In the genomic region with DNA sequence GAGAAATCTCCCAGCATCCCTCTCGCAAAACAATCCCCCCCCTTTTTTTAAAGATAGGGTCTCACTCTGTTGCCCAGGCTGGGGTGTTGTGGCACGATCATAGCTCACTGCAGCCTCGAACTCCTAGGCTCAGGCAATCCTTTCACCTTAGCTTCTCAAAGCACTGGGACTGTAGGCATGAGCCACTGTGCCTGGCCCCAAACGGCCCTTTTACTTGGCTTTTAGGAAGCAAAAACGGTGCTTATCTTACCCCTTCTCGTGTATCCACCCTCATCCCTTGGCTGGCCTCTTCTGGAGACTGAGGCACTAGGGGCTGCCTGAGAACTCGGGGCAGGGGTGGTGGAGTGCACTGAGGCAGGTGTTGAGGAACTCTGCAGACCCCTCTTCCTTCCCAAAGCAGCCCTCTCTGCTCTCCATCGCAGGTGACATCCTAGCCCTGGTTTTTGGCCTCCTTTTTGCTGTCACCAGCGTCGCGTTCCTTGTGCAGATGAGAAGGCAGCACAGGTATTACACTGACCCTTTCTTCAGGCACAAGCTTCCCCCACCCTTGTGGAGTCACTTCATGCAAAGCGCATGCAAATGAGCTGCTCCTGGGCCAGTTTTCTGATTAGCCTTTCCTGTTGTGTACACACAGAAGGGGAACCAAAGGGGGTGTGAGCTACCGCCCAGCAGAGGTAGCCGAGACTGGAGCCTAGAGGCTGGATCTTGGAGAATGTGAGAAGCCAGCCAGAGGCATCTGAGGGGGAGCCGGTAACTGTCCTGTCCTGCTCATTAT, we compare ENCODE assay signal across 12 cellular contexts. TPM values are rescaled to one million over a fixed set of nuclear protein-coding genes. Genes with fewer than 3 reads are reported as not detected.
DNase-seq lines count a peak whose midpoint lies in the region; ATAC-seq, FAIRE-seq and TF ChIP-seq lines count a peak whose summit lies in the region.
"Had no signal": no experiment of that assay in that cellular context is flagged by ENCODE, and none has a peak within 500 bp of the region (broad histone marks: within the 10 kb centered on the region; RNA-seq: fewer than 3 reads in every experiment).

No MANE protein-coding gene starts in this region.

- H3K9me3 ChIP-seq in K562 (replicated peaks; ENCODE audit: control insufficient read depth, insufficient read depth, low read depth, low read length): no peaks in the 10 kb centered on the region
- no peaks in the 10 kb centered on the region for H3K9me3 ChIP-seq in ovary

- no peak overlapping the region for H3K4me2 ChIP-seq in K562 (ENCODE audit: insufficient read depth, low read length)

- H3K27me3 ChIP-seq in K562 (ENCODE audit: control insufficient read depth in 2 of 2, insufficient read depth in 2 of 2, low read length in 2 of 2) (no peaks in the 10 kb centered on the region), ovary (no peaks in the 10 kb centered on the region)

- intact Hi-C loops in K562 (cut with micrococcal nuclease): no loop called here
- intact Hi-C loops in posterior vena cava (cut with DNase I): no loop called here
- intact Hi-C loops in ovary (cut with DNase I): no loop called here

- H3K36me3 ChIP-seq in K562 (ENCODE audit: control insufficient read depth, insufficient read depth, low read length) (peaks cover 7% of the 10 kb centered on the region; the same call in 2 of the 3 replicates), ovary (no peaks in the 10 kb centered on the region)

- CTCF ChIA-PET in K562 (lab: Yijun Ruan, JAX; ENCODE audit: low intra/inter-chr PET ratio): no interaction called here

- ATAC-seq in GM18520 (IDR thresholded peaks at IDR 0.05; ENCODE audit: unreplicated experiment) (peak; percentile 75), HG03280 (IDR thresholded peaks at IDR 0.05; ENCODE audit: unreplicated experiment) (peak; percentile 47), K562 (peak; percentile 88)
- ATAC-seq: stimulated activated effector memory CD8-positive, alpha-beta T cell treated with anti-CD3 and anti-CD28 coated beads, Interleukin-12 subunit alpha, Interleukin-12 subunit beta, amount 100 ng/mL, for 72 hours had no signal

- no TSS peak for BruUV-seq in K562 (replicated peaks; lab: Mats Ljungman, UMichigan)

- H3K4me3 ChIP-seq in K562 (no peak overlapping the region), ovary (no peak overlapping the region)

- WGBS in K562 (ENCODE audit: insufficient coverage, low coverage, missing lambda C conversion rate): 30% methylated on average over 13 of the region's 15 CpGs
- 25 to 34% (median 28%) methylated on average over 15 of the region's 15 CpGs for WGBS in ovary, 3 donors

- H3K9me1 ChIP-seq in K562 (ENCODE audit: control insufficient read depth, insufficient read depth, low read length): no peaks in the 10 kb centered on the region

- H3K27ac ChIP-seq in K562 (ENCODE audit: extremely low read depth, low read depth, low read length) (no peak overlapping the region), ovary (no peak overlapping the region)

- peak overlapping the region in 1 of 2 experiments; percentile 37; a peak in 1 of 4 replicates for H3K9ac ChIP-seq in K562 (ENCODE audit: insufficient read depth in 1 of 2, low read depth in 2 of 2, low read length in 2 of 2)

- peak in 1 of 4 experiments; percentile 33 for DNase-seq in K562 (ENCODE audit: extremely low read depth in 1 of 4, low spot score in 3 of 4)
- DNase-seq in posterior vena cava (ENCODE audit: low spot score): peak; percentile 59
- DNase-seq in effector CD8-positive, alpha-beta T cell (lab: John Stamatoyannopoulos, UW): no peak
- no peak for DNase-seq in NCI-H226
- no peak for DNase-seq in ovary
- DNase-seq in SHP77 treated with DMSO at 0.1 percent for 48 hours (lab: John Stamatoyannopoulos, UW): no peak
- DNase-seq: activated gamma-delta T cell, DMS153 had no signal

- peak; percentile 61 for FAIRE-seq in K562 (lab: Jason Lieb, UNC)
- FAIRE-seq: TTC549 had no signal

- no peak for TF ChIP-seq POLR2A in K562 (conservative IDR thresholded peaks at IDR 0.05)
- TF ChIP-seq POLR2A in ovary (IDR thresholded peaks at IDR 0.05): no peak

- no peaks in the 10 kb centered on the region for H4K20me1 ChIP-seq in K562 (replicated peaks; ENCODE audit: control insufficient read depth, insufficient read depth, low read length)

- in situ Hi-C loops in K562 (cut with MboI): no loop called here

- H3K79me2 ChIP-seq in K562 (ENCODE audit: control insufficient read depth, insufficient read depth, low read length): no peaks in the 10 kb centered on the region

- no peak for TF ChIP-seq CTCF in K562 (IDR thresholded peaks at IDR 0.05 in 2 of 3, conservative IDR thresholded peaks at IDR 0.05 in 1 of 3; ENCODE audit: insufficient read depth in 2 of 3, low read depth in 1 of 3, low read length in 3 of 3)
- TF ChIP-seq CTCF in ovary (IDR thresholded peaks at IDR 0.05): no peak

- no peak for TF ChIP-seq RAD21 in K562 (CRISPR knock-in tag; conservative IDR thresholded peaks at IDR 0.05 in 1 of 2, IDR thresholded peaks at IDR 0.05 in 1 of 2)

- H3K4me1 ChIP-seq in K562 (replicated peaks in 1 of 2; ENCODE audit: control insufficient read depth in 2 of 2, insufficient read depth in 2 of 2, low read length in 2 of 2) (peaks cover 4 to 9% of the 10 kb centered on the region in 2 experiments; a peak in 4 of 5 replicates), ovary (ENCODE audit: insufficient read depth) (peaks cover 10% of the 10 kb centered on the region)

- TF ChIP-seq EP300 in K562 (IDR thresholded peaks at IDR 0.05; ENCODE audit: low read length) (no peak), ovary (IDR thresholded peaks at IDR 0.05) (no peak)

- H2AFZ ChIP-seq in K562 (ENCODE audit: low read depth, low read length): no peak overlapping the region

- POLR2A ChIA-PET in K562 (lab: Yijun Ruan, JAX): interaction anchor here (0.6 to 1.9 kb wide), 7 partner anchors 9 to 171 kb away, joined by 3 to 6 read pairs (median 3); a partner anchor contains a TSS

RNA-seq across cellular contexts. Expression of a gene that starts 6.8 kb away (rescaled TPM):
- 3.0 and 11.1 TPM in 2 replicates for total RNA-seq in K562 (2011; cell fraction: chromatin; rRNA removed; ENCODE audit: low replicate concordance)
- 11.6 and 14.5 TPM in 2 replicates for total RNA-seq in K562 (2011; cell fraction: nucleolus; rRNA removed)
- total RNA-seq in K562 (2011; cell fraction: nucleoplasm; rRNA removed): 8.3 and 12.4 TPM in 2 replicates
- total RNA-seq in K562 (2014; rRNA removed) (0.36 and 0.45 TPM in 2 replicates), K562 (2014; rRNA removed; fragmentation: Illumina TruSeq; extraction: Trizol) (not detected in 2 replicates), K562 (2015; rRNA removed; fragmentation: Illumina TruSeq; extraction: Trizol) (not detected in 2 replicates), K562 (2021) (0.63 and 0.73 TPM in 2 replicates), posterior vena cava (1 to 10 TPM in 1 of 2 donors, not detected in 1; 1.2 TPM), ovary (10 to 100 TPM in 1 of 7 donors, 1 to 10 TPM in 4, under 1 TPM in 1, not detected in 1; 0.37 to 19.5 (median 1.4) TPM)
- polyA plus RNA-seq in K562 (2011; rRNA removed) (10.6 and 13.0 TPM in 2 replicates), K562 (2014; fragmentation: Illumina TruSeq; extraction: Trizol) (0.15 and 0.24 TPM in 2 replicates), K562 (2014; fragmentation: Nextera tagmentation; extraction: Ambion mirVana) (not detected), K562 (2014; rRNA removed) (0.60 TPM in 1 of 2 replicates, not detected in the other), ovary (under 1 TPM; 0.38 to 0.42 TPM)
- 9.3 and 13.2 TPM in 2 replicates for polyA plus RNA-seq in K562 (2011; cell fraction: cytosol; rRNA removed)
- polyA plus RNA-seq in K562 (2011; cell fraction: nucleus; rRNA removed): 9.5 and 15.2 TPM in 2 replicates
- polyA plus RNA-seq in K562 (2012): 2.4 and 2.7 TPM in 2 replicates
- 1.4 and 1.5 TPM in 2 replicates for polyA minus RNA-seq in K562 (2011; rRNA and poly(A)+ RNA removed)
- 3.1 and 4.2 TPM in 2 replicates for polyA minus RNA-seq in K562 (2011; cell fraction: cytosol; rRNA and poly(A)+ RNA removed)
- polyA minus RNA-seq in K562 (2011; cell fraction: nucleus; rRNA and poly(A)+ RNA removed): 0.78 and 1.2 TPM in 2 replicates

RNA-seq across cellular contexts. Expression of a gene that starts 9.2 kb away (rescaled TPM):
- total RNA-seq in K562 (2011; cell fraction: chromatin; rRNA removed; ENCODE audit: low replicate concordance): 40.2 and 54.0 TPM in 2 replicates
- 25.3 and 29.3 TPM in 2 replicates for total RNA-seq in K562 (2011; cell fraction: nucleolus; rRNA removed)
- total RNA-seq in K562 (2011; cell fraction: nucleoplasm; rRNA removed): 34.5 and 39.0 TPM in 2 replicates
- 4.5 TPM in 2 replicates for total RNA-seq in K562 (2014; rRNA removed)
- 1.7 and 1.8 TPM in 2 replicates for total RNA-seq in K562 (2014; rRNA removed; fragmentation: Illumina TruSeq; extraction: Trizol)
- total RNA-seq in K562 (2015; rRNA removed; fragmentation: Illumina TruSeq; extraction: Trizol): 2.9 and 3.3 TPM in 2 replicates
- 6.9 and 9.1 TPM in 2 replicates for total RNA-seq in K562 (2021)
- 4.6 and 7.9 TPM in 2 replicates for polyA plus RNA-seq in K562 (2011; rRNA removed)
- polyA plus RNA-seq in K562 (2011; cell fraction: cytosol; rRNA removed): 1.1 and 2.0 TPM in 2 replicates
- 63.3 and 81.9 TPM in 2 replicates for polyA plus RNA-seq in K562 (2011; cell fraction: nucleus; rRNA removed)
- polyA plus RNA-seq in K562 (2012): 7.8 and 11.9 TPM in 2 replicates
- 4.9 and 5.2 TPM in 2 replicates for polyA plus RNA-seq in K562 (2014; fragmentation: Illumina TruSeq; extraction: Trizol)
- under 1 TPM; 0.28 to 0.56 TPM for polyA plus RNA-seq in K562 (2014; fragmentation: Nextera tagmentation; extraction: Ambion mirVana)
- polyA plus RNA-seq in K562 (2014; rRNA removed): 9.8 and 16.1 TPM in 2 replicates
- polyA minus RNA-seq in K562 (2011; rRNA and poly(A)+ RNA removed): 0.91 and 1.3 TPM in 2 replicates
- 2.1 and 5.4 TPM in 2 replicates for polyA minus RNA-seq in K562 (2011; cell fraction: cytosol; rRNA and poly(A)+ RNA removed)
- 5.0 and 5.3 TPM in 2 replicates for polyA minus RNA-seq in K562 (2011; cell fraction: nucleus; rRNA and poly(A)+ RNA removed)
- total RNA-seq in posterior vena cava: 1,000 to 10,000 TPM; 2,096 to 3,529 TPM
- 100 to 1,000 TPM; 179 to 853 (median 309) TPM for total RNA-seq in ovary
- 100 to 1,000 TPM; 526 to 716 TPM for polyA plus RNA-seq in ovary

RNA-seq across cellular contexts. Expression of a gene that starts 15.5 kb away (rescaled TPM):
- total RNA-seq in K562 (2011; cell fraction: chromatin; rRNA removed; ENCODE audit: low replicate concordance): 35.7 and 63.9 TPM in 2 replicates
- total RNA-seq in K562 (2011; cell fraction: nucleolus; rRNA removed): 41.4 and 45.8 TPM in 2 replicates
- total RNA-seq in K562 (2011; cell fraction: nucleoplasm; rRNA removed): 37.0 and 37.6 TPM in 2 replicates
- total RNA-seq in K562 (2014; rRNA removed) (7.6 and 7.7 TPM in 2 replicates), K562 (2014; rRNA removed; fragmentation: Illumina TruSeq; extraction: Trizol) (10.0 and 12.0 TPM in 2 replicates), K562 (2015; rRNA removed; fragmentation: Illumina TruSeq; extraction: Trizol) (12.7 and 12.9 TPM in 2 replicates), K562 (2021) (15.1 and 16.1 TPM in 2 replicates), posterior vena cava (under 1 TPM; 0.29 to 0.46 TPM), ovary (1 to 10 TPM in 2 of 7 donors, under 1 TPM in 5; 0.17 to 1.4 (median 0.58) TPM)
- polyA plus RNA-seq in K562 (2011; rRNA removed) (20.7 and 20.8 TPM in 2 replicates), K562 (2014; fragmentation: Illumina TruSeq; extraction: Trizol) (19.6 and 21.7 TPM in 2 replicates), K562 (2014; fragmentation: Nextera tagmentation; extraction: Ambion mirVana) (1 to 10 TPM; 2.8 to 5.5 TPM), K562 (2014; rRNA removed) (17.2 and 21.7 TPM in 2 replicates), ovary (under 1 TPM; 0.17 to 0.52 TPM)
- polyA plus RNA-seq in K562 (2011; cell fraction: cytosol; rRNA removed): 16.1 and 21.4 TPM in 2 replicates
- 50.2 and 64.3 TPM in 2 replicates for polyA plus RNA-seq in K562 (2011; cell fraction: nucleus; rRNA removed)
- polyA plus RNA-seq in K562 (2012): 9.6 and 15.8 TPM in 2 replicates
- 11.9 and 12.1 TPM in 2 replicates for polyA minus RNA-seq in K562 (2011; rRNA and poly(A)+ RNA removed)
- polyA minus RNA-seq in K562 (2011; cell fraction: cytosol; rRNA and poly(A)+ RNA removed): 10.7 and 12.1 TPM in 2 replicates
- 16.8 and 19.7 TPM in 2 replicates for polyA minus RNA-seq in K562 (2011; cell fraction: nucleus; rRNA and poly(A)+ RNA removed)

RNA-seq across cellular contexts. Expression of a gene that starts 22.4 kb away (rescaled TPM):
- 5.7 and 12.2 TPM in 2 replicates for total RNA-seq in K562 (2011; cell fraction: chromatin; rRNA removed; ENCODE audit: low replicate concordance)
- 13.5 and 13.7 TPM in 2 replicates for total RNA-seq in K562 (2011; cell fraction: nucleolus; rRNA removed)
- total RNA-seq in K562 (2011; cell fraction: nucleoplasm; rRNA removed): 9.7 and 11.8 TPM in 2 replicates
- 8.1 and 10.8 TPM in 2 replicates for total RNA-seq in K562 (2014; rRNA removed)
- total RNA-seq in K562 (2014; rRNA removed; fragmentation: Illumina TruSeq; extraction: Trizol): 3.5 and 4.2 TPM in 2 replicates
- 6.0 and 6.1 TPM in 2 replicates for total RNA-seq in K562 (2015; rRNA removed; fragmentation: Illumina TruSeq; extraction: Trizol)
- total RNA-seq in K562 (2021): 7.0 and 9.7 TPM in 2 replicates
- 6.6 and 7.7 TPM in 2 replicates for polyA plus RNA-seq in K562 (2011; rRNA removed)
- 7.4 and 13.4 TPM in 2 replicates for polyA plus RNA-seq in K562 (2011; cell fraction: cytosol; rRNA removed)
- polyA plus RNA-seq in K562 (2011; cell fraction: nucleus; rRNA removed): 9.8 and 11.3 TPM in 2 replicates
- polyA plus RNA-seq in K562 (2012): 6.8 and 9.9 TPM in 2 replicates
- polyA plus RNA-seq in K562 (2014; fragmentation: Illumina TruSeq; extraction: Trizol): 4.7 and 5.1 TPM in 2 replicates
- under 1 TPM in 1 of 2 experiments, not detected in 1; 0.35 TPM for polyA plus RNA-seq in K562 (2014; fragmentation: Nextera tagmentation; extraction: Ambion mirVana)
- polyA plus RNA-seq in K562 (2014; rRNA removed): 9.9 and 11.3 TPM in 2 replicates
- polyA minus RNA-seq in K562 (2011; rRNA and poly(A)+ RNA removed): 2.0 and 3.0 TPM in 2 replicates
- 2.2 and 4.6 TPM in 2 replicates for polyA minus RNA-seq in K562 (2011; cell fraction: cytosol; rRNA and poly(A)+ RNA removed)
- polyA minus RNA-seq in K562 (2011; cell fraction: nucleus; rRNA and poly(A)+ RNA removed): 4.2 and 5.2 TPM in 2 replicates
- total RNA-seq in posterior vena cava: 10 to 100 TPM; 54.6 to 60.3 TPM
- 10 to 100 TPM; 14.6 to 29.8 (median 19.1) TPM for total RNA-seq in ovary
- polyA plus RNA-seq in ovary: 10 to 100 TPM; 15.0 to 17.8 TPM

RNA-seq across cellular contexts. Expression of a gene that starts 22.7 kb away (rescaled TPM):
- 2,409 and 13,688 TPM in 2 replicates for total RNA-seq in K562 (2011; cell fraction: chromatin; rRNA removed; ENCODE audit: low replicate concordance)
- 206,583 and 250,153 TPM in 2 replicates for total RNA-seq in K562 (2011; cell fraction: nucleolus; rRNA removed)
- total RNA-seq in K562 (2011; cell fraction: nucleoplasm; rRNA removed): 28,297 and 120,670 TPM in 2 replicates
- total RNA-seq in K562 (2014; rRNA removed) (32,097 and 89,974 TPM in 2 replicates), K562 (2014; rRNA removed; fragmentation: Illumina TruSeq; extraction: Trizol) (175 and 799 TPM in 2 replicates), K562 (2015; rRNA removed; fragmentation: Illumina TruSeq; extraction: Trizol) (29,003 and 31,020 TPM in 2 replicates), K562 (2021) (25,789 and 26,070 TPM in 2 replicates), posterior vena cava (over 10,000 TPM; 18,238 to 21,166 TPM), ovary (over 10,000 TPM in 5 of 7 donors, 1,000 to 10,000 TPM in 2; 3,031 to 27,726 (median 15,130) TPM)
- polyA plus RNA-seq in K562 (2011; rRNA removed) (30.6 and 75.7 TPM in 2 replicates), K562 (2014; fragmentation: Illumina TruSeq; extraction: Trizol) (not detected in 2 replicates), K562 (2014; fragmentation: Nextera tagmentation; extraction: Ambion mirVana) (not detected), K562 (2014; rRNA removed) (968 and 2,315 TPM in 2 replicates), ovary (100 to 1,000 TPM in 1 of 2 donors, not detected in 1; 126 TPM)
- 259 and 413 TPM in 2 replicates for polyA plus RNA-seq in K562 (2011; cell fraction: cytosol; rRNA removed)
- 1,135 and 1,314 TPM in 2 replicates for polyA plus RNA-seq in K562 (2011; cell fraction: nucleus; rRNA removed)
- 26.0 and 33.8 TPM in 2 replicates for polyA plus RNA-seq in K562 (2012)
- polyA minus RNA-seq in K562 (2011; rRNA and poly(A)+ RNA removed): 12,492 and 15,730 TPM in 2 replicates
- polyA minus RNA-seq in K562 (2011; cell fraction: cytosol; rRNA and poly(A)+ RNA removed): 24,287 and 37,114 TPM in 2 replicates
- 96,449 and 361,724 TPM in 2 replicates for polyA minus RNA-seq in K562 (2011; cell fraction: nucleus; rRNA and poly(A)+ RNA removed)
